Comparison of ENCODE assay signal across 8 cellular contexts in the genomic region with DNA sequence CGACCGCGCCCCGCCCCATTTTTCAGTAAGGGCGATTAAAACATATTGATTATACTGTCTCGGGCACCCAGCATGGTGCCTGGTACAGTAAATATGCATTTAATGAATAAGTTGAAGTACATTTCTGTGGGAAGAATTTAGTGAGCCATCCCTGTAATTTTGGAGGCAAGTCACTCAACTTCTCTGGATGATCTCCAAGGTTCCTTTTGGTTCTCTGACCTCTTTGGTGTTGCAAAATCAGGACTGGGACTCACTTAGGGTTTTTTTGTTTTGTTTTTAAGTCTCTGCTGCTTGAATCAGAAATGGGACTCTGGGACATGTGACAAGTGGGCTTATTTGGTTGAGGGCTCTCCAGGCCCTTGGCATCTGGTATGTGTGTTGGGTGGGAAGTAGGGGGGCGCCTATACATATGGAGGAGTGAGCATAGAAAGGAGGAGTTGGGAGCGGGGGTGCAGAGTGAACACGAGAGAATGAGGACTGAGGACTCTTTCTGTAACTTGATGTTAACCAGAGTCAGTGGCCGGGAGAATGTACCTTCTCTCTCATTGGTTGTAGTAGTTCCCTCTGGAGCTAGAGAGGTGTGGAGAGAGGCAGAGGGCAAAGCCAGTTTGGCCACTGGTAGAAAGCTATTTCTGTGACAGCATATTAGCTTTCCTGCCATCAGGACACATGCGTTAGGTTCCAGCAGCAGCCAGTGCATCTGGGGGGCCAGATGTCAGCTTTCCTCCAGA. TPM values are rescaled to one million over a fixed set of nuclear protein-coding genes. Genes with fewer than 3 reads are reported as not detected.
DNase-seq lines count a peak whose midpoint lies in the region; FAIRE-seq and TF ChIP-seq lines count a peak whose summit lies in the region.

No MANE protein-coding gene starts in this region.

- no peaks in the 10 kb centered on the region for H3K9me3 ChIP-seq in SJCRH30 (replicated peaks)

- H3K4me3 ChIP-seq in SJCRH30 = peak overlapping the region; percentile 95
- H3K4me3 ChIP-seq in fibroblast of mammary gland (ENCODE audit: control insufficient read depth, low read depth, low read length) = peak overlapping the region; percentile 90

- no peak for TF ChIP-seq CTCF in fibroblast of mammary gland (conservative IDR thresholded peaks at IDR 0.05; ENCODE audit: control insufficient read depth, insufficient read depth, low read depth, low read length)

- no peaks in the 10 kb centered on the region for H3K36me3 ChIP-seq in SJCRH30

- H3K27me3 ChIP-seq in SJCRH30 = no peaks in the 10 kb centered on the region

- FAIRE-seq in RCC 7860 (lab: Jason Lieb, UNC) = no peak

- H3K27ac ChIP-seq in SJCRH30 = no peak overlapping the region

- DNase-seq in ELR (ENCODE audit: low read depth) (peak; percentile 50), SJCRH30 (peak; percentile 18 to 28), fibroblast of mammary gland (ENCODE audit: low read depth) (peak; percentile 85), retina (peak; percentile 21), NOMO-1 treated with dmso at 0.1 percent for 144 hours (lab: John Stamatoyannopoulos, UW; ENCODE audit: unreplicated experiment) (no peak), RCC 7860 (ENCODE audit: low spot score) (no peak), OCI-M1 (lab: John Stamatoyannopoulos, UW) (no peak)
- no peak for DNase-seq in stimulated activated CD8-positive, alpha-beta memory T cell treated with anti-CD3 and anti-CD28 coated beads, Interleukin-4, amount 100 ng/mL, for 48 hours

- H3K4me1 ChIP-seq in SJCRH30 = peaks cover 2% of the 10 kb centered on the region; the same call in 1 of the 2 replicates

RNA-seq across cellular contexts. Expression of gene ARHGAP10, which starts 1.9 kb away (rescaled TPM):
- 19.9 and 25.0 TPM in 2 replicates for total RNA-seq in SJCRH30 (2014; rRNA removed; shearing (Covaris generic))

RNA-seq across cellular contexts. Expression of gene PRMT9, which starts 49.8 kb away (rescaled TPM):
- total RNA-seq in SJCRH30 (2014; rRNA removed; shearing (Covaris generic)) = 12.1 and 13.1 TPM in 2 replicates

Comparison
In these comparisons a context has a peak if more than half of its experiments do, and no peak if none do; other contexts are left out.
1. DNase-seq: peak in ELR (single experiment), SJCRH30 (2 of 2), fibroblast of mammary gland (single experiment) and retina (single experiment); none in NOMO-1 treated with dmso at 0.1 percent for 144 hours (single experiment), stimulated activated CD8-positive, alpha-beta memory T cell treated with anti-CD3 and anti-CD28 coated beads, Interleukin-4, amount 100 ng/mL, for 48 hours (single experiment), RCC 7860 (single experiment) and OCI-M1 (single experiment).